ENCODE assay signal across 19 cellular contexts in genomic region chr2:120161190-120161589, GRCh38.
DNase-seq lines count a peak whose midpoint lies in the region; ATAC-seq and TF ChIP-seq lines count a peak whose summit lies in the region.
"Had no signal": no experiment of that assay in that cellular context is flagged by ENCODE, and none has a peak within 500 bp of the region (broad histone marks: within the 10 kb centered on the region; RNA-seq: fewer than 3 reads in every experiment).

No MANE protein-coding gene starts in this region.

- H3K4me3 ChIP-seq in choroid plexus epithelial cell (ENCODE audit: low read depth, low read length) (no peak overlapping the region), fibroblast of the aortic adventitia (ENCODE audit: low read depth, low read length) (no peak overlapping the region), SK-N-SH (ENCODE audit: low read depth in 2 of 2, low read length in 1 of 2) (no peak overlapping the region)
- H3K4me3 ChIP-seq: SK-N-MC had no signal

- POLR2A ChIA-PET in SK-N-SH (lab: Yijun Ruan, JAX) = interaction anchor here (0.7 kb wide), 1 partner anchor 185 kb away, joined by 3 read pairs; the partner anchor contains the start of gene INHBB

- H3K4me1 Mint-ChIP-seq in progenitor cell of endocrine pancreas (ENCODE audit: low read depth) = peaks cover 4% of the 10 kb centered on the region
- H3K4me1 Mint-ChIP-seq: CD14-positive monocyte had no signal

- no peaks in the 10 kb centered on the region for H3K9me2 ChIP-seq in SK-N-SH

- no peak overlapping the region for H3K27ac Mint-ChIP-seq in progenitor cell of endocrine pancreas
- H3K27ac Mint-ChIP-seq: HFFc6 had no signal

- TF ChIP-seq CTCF in choroid plexus epithelial cell (conservative IDR thresholded peaks at IDR 0.05; ENCODE audit: low read depth, low read length) (no peak), fibroblast of the aortic adventitia (IDR thresholded peaks at IDR 0.05; ENCODE audit: insufficient read depth, low read length) (no peak), SK-N-SH (IDR thresholded peaks at IDR 0.05) (no peak), progenitor cell of endocrine pancreas (IDR thresholded peaks at IDR 0.05; ENCODE audit: unreplicated experiment) (no peak)

- no peak overlapping the region for H3K4me2 ChIP-seq in SK-N-SH
- H3K4me2 ChIP-seq: KMS-11 had no signal

- TF ChIP-seq RAD21 in SK-N-SH (IDR thresholded peaks at IDR 0.05; ENCODE audit: low read length) = no peak

- no peaks in the 10 kb centered on the region for H3K27me3 Mint-ChIP-seq in progenitor cell of endocrine pancreas

- DNase-seq in LHCN-M2 (ENCODE audit: low read depth) (peak; percentile 21), choroid plexus epithelial cell (ENCODE audit: low read depth) (peak; percentile 34), fibroblast of the aortic adventitia (ENCODE audit: low read depth) (peak; percentile 28), SK-N-SH (no peak), progenitor cell of endocrine pancreas (ENCODE audit: low spot score, unreplicated experiment) (no peak)
- DNase-seq: DMS79; H7; HFFc6; NCI-H1417 treated with DMSO at 0.1 percent for 48 hours; NCI-H1930; NCI-H2171; NCI-H446; NK-92 treated with Interleukin-12 subunit alpha and Interleukin-12 subunit beta, amount 100 ng/mL, for 24 hours; SHP77 had no signal

- no peaks in the 10 kb centered on the region for H3K9me3 ChIP-seq in SK-N-SH

- no peaks in the 10 kb centered on the region for H3K4me1 ChIP-seq in SK-N-SH (ENCODE audit: control insufficient read depth in 1 of 2, insufficient read depth in 2 of 2, low read depth in 1 of 2, low read length in 1 of 2)

- H3K36me3 ChIP-seq in SK-N-SH (replicated peaks in 1 of 2; ENCODE audit: control insufficient read depth in 1 of 2, insufficient read depth in 2 of 2, low read length in 1 of 2) = peaks cover 0 to 8% of the 10 kb centered on the region in 2 experiments

- no peak overlapping the region for H2AFZ ChIP-seq in SK-N-SH (ENCODE audit: low read depth)

- H3K9ac ChIP-seq in SK-N-SH = no peak overlapping the region
- H3K9ac ChIP-seq: KMS-11 had no signal

- no peaks in the 10 kb centered on the region for H3K79me2 ChIP-seq in SK-N-SH (ENCODE audit: insufficient read depth)

- H3K27ac ChIP-seq in SK-N-SH (ENCODE audit: low read depth in 2 of 2, low read length in 1 of 2) = no peak overlapping the region
- H3K27ac ChIP-seq: KMS-11, SK-N-MC had no signal

- H3K9me3 Mint-ChIP-seq in progenitor cell of endocrine pancreas (ENCODE audit: low read depth) = peaks cover 10% of the 10 kb centered on the region

- CTCF ChIA-PET in SK-N-SH (lab: Yijun Ruan, JAX) = interaction anchor here (1.1 to 1.9 kb wide), 2 partner anchors 14 to 51 kb away, joined by 3 to 7 read pairs; no protein-coding TSS in a partner anchor

- peaks cover 31% of the 10 kb centered on the region for H3K36me3 Mint-ChIP-seq in progenitor cell of endocrine pancreas (ENCODE audit: insufficient read depth)
- H3K36me3 Mint-ChIP-seq: CD14-positive monocyte had no signal

- no peak overlapping the region for H3K4me3 Mint-ChIP-seq in progenitor cell of endocrine pancreas (ENCODE audit: low read depth)
- H3K4me3 Mint-ChIP-seq: CD14-positive monocyte, HFFc6 had no signal

- no peaks in the 10 kb centered on the region for H4K20me1 ChIP-seq in SK-N-SH (ENCODE audit: insufficient read depth)

- ATAC-seq in GM18858 (IDR thresholded peaks at IDR 0.05; ENCODE audit: unreplicated experiment) (no peak), GM21515 (IDR thresholded peaks at IDR 0.05; ENCODE audit: unreplicated experiment) (no peak)

- no peaks in the 10 kb centered on the region for H3F3A ChIP-seq in SK-N-SH (replicated peaks; ENCODE audit: insufficient read depth)

- no peaks in the 10 kb centered on the region for H3K27me3 ChIP-seq in SK-N-SH (ENCODE audit: insufficient read depth)

- TF ChIP-seq EP300 in SK-N-SH (IDR thresholded peaks at IDR 0.05; ENCODE audit: borderline replicate concordance in 1 of 2, low read depth in 1 of 2, low read length in 1 of 2) = no peak

TF ChIP-seq in SK-N-SH, 30 proteins besides CTCF, POLR2A, EP300 and RAD21 (continues in another document):
- no peak for TF ChIP-seq FOXJ3 (CRISPR knock-in tag; IDR thresholded peaks at IDR 0.05)
- no peak for TF ChIP-seq RXRA (IDR thresholded peaks at IDR 0.05; ENCODE audit: borderline replicate concordance, low read depth)
- no peak for TF ChIP-seq FOXM1 (IDR thresholded peaks at IDR 0.05; ENCODE audit: low read depth)
- TF ChIP-seq JUND (IDR thresholded peaks at IDR 0.05) = no peak
- no peak for TF ChIP-seq FOSL2 (IDR thresholded peaks at IDR 0.05; ENCODE audit: borderline replicate concordance, low read depth)
- TF ChIP-seq TEAD4 (IDR thresholded peaks at IDR 0.05; ENCODE audit: borderline replicate concordance, insufficient read depth) = no peak
- TF ChIP-seq GATA2 (CRISPR knock-in tag; IDR thresholded peaks at IDR 0.05) = no peak
- no peak for TF ChIP-seq TAF1 (IDR thresholded peaks at IDR 0.05; ENCODE audit: borderline replicate concordance, low read depth, low read length)
- TF ChIP-seq PBX3 (IDR thresholded peaks at IDR 0.05) = no peak
- TF ChIP-seq RCOR1 (IDR thresholded peaks at IDR 0.05; ENCODE audit: low read length) = no peak
- no peak for TF ChIP-seq CHD2 (IDR thresholded peaks at IDR 0.05; ENCODE audit: low read length, partially characterized antibody)
- TF ChIP-seq YY1 (IDR thresholded peaks at IDR 0.05; ENCODE audit: low read depth) = no peak
- TF ChIP-seq MXI1 (IDR thresholded peaks at IDR 0.05; ENCODE audit: low read depth, low read length) = no peak
- TF ChIP-seq ZBTB33 (IDR thresholded peaks at IDR 0.05; ENCODE audit: borderline replicate concordance, low read depth) = no peak
- no peak for TF ChIP-seq REST (IDR thresholded peaks at IDR 0.05; ENCODE audit: low read depth, low read length)
- no peak for TF ChIP-seq EZH2phosphoT487 (IDR thresholded peaks at IDR 0.05; ENCODE audit: borderline replicate concordance, low read depth)
- no peak for TF ChIP-seq POLR2AphosphoS5 (IDR thresholded peaks at IDR 0.05; ENCODE audit: low read depth, low read length)
- no peak for TF ChIP-seq ELF1 (IDR thresholded peaks at IDR 0.05)
- no peak for TF ChIP-seq MAX (IDR thresholded peaks at IDR 0.05; ENCODE audit: low read depth)

Comparison
In these comparisons a context has a peak if more than half of its experiments do, and no peak if none do; other contexts are left out.
1. DNase-seq: peak in LHCN-M2 (single experiment), choroid plexus epithelial cell (single experiment) and fibroblast of the aortic adventitia (single experiment); none in SK-N-SH (single experiment) and progenitor cell of endocrine pancreas (single experiment).